In the genomic region with DNA sequence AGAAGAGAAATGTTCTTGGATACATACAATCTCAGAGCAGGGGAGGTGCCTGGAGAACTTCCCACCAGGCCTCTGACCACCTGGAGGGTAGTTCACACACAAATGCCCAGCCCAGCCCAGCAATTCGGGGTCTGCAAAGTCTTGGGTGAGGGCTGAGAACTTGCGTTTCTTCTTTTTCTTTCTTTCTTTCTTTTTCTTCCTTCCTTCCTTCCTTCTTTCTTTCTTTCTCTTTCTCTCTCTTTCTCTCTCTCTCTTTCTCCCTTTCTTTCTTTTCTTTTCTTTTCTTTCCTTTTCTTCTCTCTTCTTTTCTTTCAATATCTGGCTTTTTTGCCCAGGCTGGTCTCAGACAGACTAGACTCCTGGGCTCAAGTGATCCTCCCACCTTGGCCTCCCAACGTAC, we compare ENCODE assay signal across 2 cellular contexts.
TF ChIP-seq lines count a peak whose summit lies in the region.

No MANE protein-coding gene starts in this region.

TF ChIP-seq in HEK293, 187 proteins besides CTCF, POLR2A, EP300 and RAD21:
- TF ChIP-seq ZNF23 (tag by site-specific recombination; IDR thresholded peaks at IDR 0.05; ENCODE audit: borderline replicate concordance) (no peak), PRDM1 (tag by site-specific recombination; IDR thresholded peaks at IDR 0.05) (0 out of 2 replicates have a peak, but pooled peaks have one; percentile 31), ZNF366 (tag by site-specific recombination; conservative IDR thresholded peaks at IDR 0.05) (peak; percentile 90)

TF ChIP-seq in K562, 482 proteins besides CTCF, POLR2A, EP300 and RAD21:
- TF ChIP-seq MEF2D (tag; conservative IDR thresholded peaks at IDR 0.05; ENCODE audit: low read depth), result no peak
- TF ChIP-seq, protein P1, sequence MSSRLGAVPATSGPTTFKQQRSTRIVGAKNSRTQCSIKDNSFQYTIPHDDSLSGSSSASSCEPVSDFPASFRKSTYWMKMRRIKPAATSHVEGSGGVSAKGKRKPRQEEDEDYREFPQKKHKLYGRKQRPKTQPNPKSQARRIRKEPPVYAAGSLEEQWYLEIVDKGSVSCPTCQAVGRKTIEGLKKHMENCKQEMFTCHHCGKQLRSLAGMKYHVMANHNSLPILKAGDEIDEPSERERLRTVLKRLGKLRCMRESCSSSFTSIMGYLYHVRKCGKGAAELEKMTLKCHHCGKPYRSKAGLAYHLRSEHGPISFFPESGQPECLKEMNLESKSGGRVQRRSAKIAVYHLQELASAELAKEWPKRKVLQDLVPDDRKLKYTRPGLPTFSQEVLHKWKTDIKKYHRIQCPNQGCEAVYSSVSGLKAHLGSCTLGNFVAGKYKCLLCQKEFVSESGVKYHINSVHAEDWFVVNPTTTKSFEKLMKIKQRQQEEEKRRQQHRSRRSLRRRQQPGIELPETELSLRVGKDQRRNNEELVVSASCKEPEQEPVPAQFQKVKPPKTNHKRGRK (tag; IDR thresholded peaks at IDR 0.05), result peak; percentile 62; the same call in 1 of the 2 replicates
